In genomic region chr19:45638930-45639729, GRCh38 we compare ENCODE assay signal across 8 cellular contexts. TPM values are rescaled to one million over a fixed set of nuclear protein-coding genes. Genes with fewer than 3 reads are reported as not detected.
DNase-seq lines count a peak whose midpoint lies in the region; ATAC-seq and TF ChIP-seq lines count a peak whose summit lies in the region.

TSS of gene EML2 (minus strand) at chr19:45639397. CDS start at chr19:45639376, 21 bp downstream.

- 2 to 10% (median 6%) methylated on average over 36 to 52 of the region's 52 CpGs for WGBS in adrenal gland, 4 donors
- 8% methylated on average over 36 of the region's 52 CpGs for WGBS in hepatocyte (ENCODE audit: low lambda C conversion rate, missing lambda C conversion rate)

- peak within 1 kb of the TSS; percentile 66 to 84 (median 80) for H3K9ac ChIP-seq in BLaER1 treated with 17β-estradiol and CSF1 and Interleukin-3, amounts not matched to agents 10 nM and 100 nM

- intact Hi-C loops in adrenal gland (cut with DNase I), result no loop called here

- TF ChIP-seq POLR2A in adrenal gland (IDR thresholded peaks at IDR 0.05), result no peak

- no peaks in the 10 kb centered on the region for H3K9me3 ChIP-seq in BLaER1 treated with 17β-estradiol and CSF1 and Interleukin-3, amounts not matched to agents 10 nM and 100 nM (replicated peaks in 1 of 11)
- H3K9me3 ChIP-seq in adrenal gland (replicated peaks in 1 of 3) (no peaks in the 10 kb centered on the region), hepatocyte (ENCODE audit: low read depth) (no peaks in the 10 kb centered on the region)

- H3K36me3 ChIP-seq in BLaER1 treated with 17β-estradiol and CSF1 and Interleukin-3, amounts not matched to agents 10 nM and 100 nM, result peaks cover 0 to 6% (median 0%) of the 10 kb centered on the region in 11 experiments; a peak in 2 of 22 replicates
- H3K36me3 ChIP-seq in adrenal gland (replicated peaks in 1 of 2), result no peaks in the 10 kb centered on the region
- H3K36me3 ChIP-seq in hepatocyte (replicated peaks; ENCODE audit: insufficient read depth, low read depth), result no peaks in the 10 kb centered on the region

- peak within 1 kb of the TSS; percentile 63 to 82 (median 72) for H3K4me3 ChIP-seq in BLaER1 treated with 17β-estradiol and CSF1 and Interleukin-3, amounts not matched to agents 10 nM and 100 nM
- H3K4me3 ChIP-seq in adrenal gland (peak within 1 kb of the TSS in 3 of 4 donors; percentile 37 to 63 (median 38)), hepatocyte (peak within 1 kb of the TSS; percentile 76), skeletal muscle cell (ENCODE audit: low read depth, low read length) (peak within 1 kb of the TSS; percentile 67)

- peak within 1 kb of the TSS; percentile 46 to 77 (median 64); a peak in 21 of 22 replicates for H3K27ac ChIP-seq in BLaER1 treated with 17β-estradiol and CSF1 and Interleukin-3, amounts not matched to agents 10 nM and 100 nM
- H3K27ac ChIP-seq in adrenal gland, result peak within 1 kb of the TSS; percentile 28 to 87 (median 59)
- no peak within 1 kb of the TSS for H3K27ac ChIP-seq in hepatocyte

- H4K20me1 ChIP-seq in BLaER1 treated with 17β-estradiol and CSF1 and Interleukin-3, amounts not matched to agents 10 nM and 100 nM, result peaks cover 0 to 12% (median 0%) of the 10 kb centered on the region in 11 experiments; a peak in 2 of 22 replicates
- H4K20me1 ChIP-seq in hepatocyte (ENCODE audit: insufficient read depth, poor library complexity, severe bottlenecking), result no peaks in the 10 kb centered on the region

- peak within 1 kb of the TSS; percentile 83 to 98 (median 92) for H3K4me2 ChIP-seq in BLaER1 treated with 17β-estradiol and CSF1 and Interleukin-3, amounts not matched to agents 10 nM and 100 nM
- H3K4me2 ChIP-seq in hepatocyte, result peak within 1 kb of the TSS; percentile 88

- TF ChIP-seq CTCF in adrenal gland (IDR thresholded peaks at IDR 0.05) (no peak), hepatocyte (IDR thresholded peaks at IDR 0.05; ENCODE audit: poor library complexity) (peak; percentile 37)

- ATAC-seq in HG02571 (IDR thresholded peaks at IDR 0.05; ENCODE audit: unreplicated experiment), result no peak

- DNase-seq in HCEC 1CT (peak; percentile 10), T follicular helper cell (ENCODE audit: low read depth) (peak; percentile 33), adrenal gland (peak in 4 of 7 donors; percentile 39 to 59 (median 52)), hepatocyte (ENCODE audit: low spot score) (peak; percentile 79), skeletal muscle cell (ENCODE audit: low read depth) (no peak), medulla oblongata (ENCODE audit: extremely low spot score) (no peak)

- H3K9me2 ChIP-seq in hepatocyte (replicated peaks; ENCODE audit: insufficient read depth), result no peaks in the 10 kb centered on the region

- peak within 1 kb of the TSS; percentile 96 for H2AFZ ChIP-seq in hepatocyte

- peaks cover 38 to 63% (median 57%) of the 10 kb centered on the region in 10 experiments for H3K4me1 ChIP-seq in BLaER1 treated with 17β-estradiol and CSF1 and Interleukin-3, amounts not matched to agents 10 nM and 100 nM
- peaks cover 23 to 55% of the 10 kb centered on the region in 2 donors for H3K4me1 ChIP-seq in adrenal gland (replicated peaks in 1 of 2)
- H3K4me1 ChIP-seq in hepatocyte (ENCODE audit: insufficient read depth), result peaks cover 16% of the 10 kb centered on the region

- peaks cover 7 to 10% (median 9%) of the 10 kb centered on the region in 11 experiments for H3K27me3 ChIP-seq in BLaER1 treated with 17β-estradiol and CSF1 and Interleukin-3, amounts not matched to agents 10 nM and 100 nM
- no peaks in the 10 kb centered on the region for H3K27me3 ChIP-seq in adrenal gland
- H3K27me3 ChIP-seq in hepatocyte, result no peaks in the 10 kb centered on the region

- H3K79me2 ChIP-seq in hepatocyte, result peaks cover 2% of the 10 kb centered on the region

RNA-seq across cellular contexts. Expression of gene EML2, which starts in this region (rescaled TPM):
- total RNA-seq in adrenal gland, result 100 to 1,000 TPM in 4 of 8 donors, 10 to 100 TPM in 4; 65.4 to 139 (median 97.4) TPM
- 10 to 100 TPM; 22.8 to 88.9 (median 78.9) TPM for polyA plus RNA-seq in adrenal gland
- 9.1 and 13.9 TPM in 2 replicates for total RNA-seq in hepatocyte
- 17.0 and 20.6 TPM in 2 replicates for polyA plus RNA-seq in hepatocyte

Comparison
In these comparisons a context has a peak if more than half of its experiments do, and no peak if none do; other contexts are left out.
1. DNase-seq: peak in HCEC 1CT (single experiment), T follicular helper cell (single experiment), adrenal gland (4 of 7) and hepatocyte (single experiment); none in skeletal muscle cell (single experiment) and medulla oblongata (single experiment).
2. Peak in every context shown above with its lines, with median percentiles within 50 percentile points of each other: H3K4me3 ChIP-seq.